24 cellular contexts compared by ENCODE assay signal in genomic region chr1:24782689-24783088, GRCh38.
"Had no signal": no experiment of that assay in that cellular context is flagged by ENCODE, and none has a peak within 500 bp of the region (broad histone marks: within the 10 kb centered on the region; RNA-seq: fewer than 3 reads in every experiment).

No MANE protein-coding gene starts in this region.

- H3K4me3 ChIP-seq: heart right ventricle, hepatocyte, left ventricle myocardium inferior, lung, mucosa of descending colon, ovary, right atrium auricular region, skin epidermis, stomach, testis, tibial nerve, upper lobe of left lung had no signal

- DNase-seq: heart right ventricle; islet precursor cell; left ventricle myocardium inferior; mesendoderm; mucosa of descending colon; naive thymus-derived CD4-positive, alpha-beta T cell; ovary; stimulated activated CD4-positive, alpha-beta T cell treated with anti-CD3 and anti-CD28 coated beads, Interleukin-12 subunit alpha, Interleukin-12 subunit beta, amount 100 ng/mL, for 4 hours; stimulated activated CD4-positive, alpha-beta T cell treated with anti-CD3 and anti-CD28 coated beads, Interleukin-15, amount 100 ng/mL, for 24 hours; stimulated activated CD4-positive, alpha-beta T cell treated with anti-CD3 and anti-CD28 coated beads, Interleukin-2, amount 100 ng/mL, for 24 hours; stimulated activated CD4-positive, alpha-beta T cell treated with anti-CD3 and anti-CD28 coated beads, Interleukin-4, amount 100 ng/mL, for 1 hour; stimulated activated naive B cell treated with anti-CD40 and anti-IgM and Interleukin-4, amounts not matched to agents 10 μg/mL and 1 μg/mL and 100 μg/mL, for 72 hours; stimulated activated naive CD8-positive, alpha-beta T cell treated with anti-CD3 and anti-CD28 coated beads, Interleukin-15, Interleukin-2, amounts not matched to agents 100 U/mL and 50 U/mL, for 24 hours; stomach; testis; upper lobe of left lung had no signal

- H3K4me2 ChIP-seq: hepatocyte had no signal

- H3K36me3 ChIP-seq: heart right ventricle, left ventricle myocardium inferior, ovary, right atrium auricular region, stomach, tibial nerve, upper lobe of left lung had no signal

- H3K9me3 ChIP-seq: heart right ventricle, left ventricle myocardium inferior, mucosa of descending colon, ovary, right atrium auricular region, stomach, testis, tibial nerve, upper lobe of left lung had no signal

- ATAC-seq: heart right ventricle; mucosa of descending colon; naive thymus-derived CD4-positive, alpha-beta T cell; natural killer cell treated with Interleukin-12 subunit alpha and Interleukin-12 subunit beta and Interleukin-15 and Interleukin-18, amount 100 ng/mL, for 72 hours; sciatic nerve; stimulated activated naive CD8-positive, alpha-beta T cell treated with anti-CD3 and anti-CD28 coated beads, Interleukin-15, Interleukin-2, amounts not matched to agents 100 U/mL and 50 U/mL, for 24 hours had no signal

- H2AFZ ChIP-seq: hepatocyte had no signal

- H3K27ac ChIP-seq: heart right ventricle, hepatocyte, left ventricle myocardium inferior, ovary, right atrium auricular region, skin epidermis had no signal

- H3K27me3 ChIP-seq: heart right ventricle, hepatocyte, ovary, right atrium auricular region, stomach, testis, tibial nerve, upper lobe of left lung had no signal

- FAIRE-seq: urothelium cell line had no signal

- H3K4me1 ChIP-seq: testis had no signal
